Comparison of ENCODE assay signal across 1 cellular context in the genomic region with DNA sequence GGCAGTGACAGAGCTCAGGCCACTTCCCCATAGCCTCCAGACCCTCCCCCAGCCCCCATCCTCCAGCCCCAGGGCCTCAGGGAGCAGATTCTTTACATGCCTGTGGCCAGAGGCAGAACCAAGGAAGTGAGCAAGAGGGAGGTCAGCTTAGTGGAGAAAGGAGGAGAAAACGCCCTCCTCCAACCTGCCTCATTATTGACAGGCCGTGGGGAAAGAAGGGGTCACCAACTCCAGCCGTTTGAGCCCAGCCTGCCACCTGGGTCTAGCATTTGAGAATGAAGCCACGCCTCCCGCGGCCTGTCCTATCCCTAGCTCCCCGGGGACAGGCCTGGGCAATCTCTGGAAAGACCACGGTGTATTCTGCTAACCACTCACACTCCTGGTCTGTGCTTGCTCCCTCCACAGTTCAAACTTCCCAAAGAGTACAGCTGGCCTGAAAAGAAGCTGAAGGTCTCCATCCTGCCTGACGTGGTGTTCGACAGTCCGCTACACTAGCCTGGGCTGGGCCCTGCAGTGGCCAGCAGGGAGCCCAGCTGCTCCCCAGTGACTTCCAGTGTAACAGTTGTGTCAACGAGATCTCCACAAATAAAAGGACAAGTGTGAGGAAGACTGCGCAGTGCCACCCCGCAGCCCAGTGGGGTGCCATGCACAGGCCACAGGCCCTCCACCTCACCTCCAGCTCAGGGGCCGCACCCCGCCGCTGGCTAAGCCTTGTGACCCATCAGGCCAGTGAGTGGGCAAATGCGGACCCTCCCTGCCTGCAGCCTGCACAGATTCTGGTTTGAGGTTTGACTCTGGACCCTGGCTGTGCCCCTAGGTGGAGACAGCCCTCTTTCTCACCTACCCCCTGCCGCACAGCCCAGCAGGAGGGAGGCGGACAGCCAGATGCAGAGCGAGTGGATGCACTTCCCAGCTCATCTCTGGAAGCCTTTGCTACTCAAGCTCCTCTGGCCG.
TF ChIP-seq lines count a peak whose summit lies in the region.

No MANE protein-coding gene starts in this region.

TF ChIP-seq in H1, 55 proteins besides CTCF, POLR2A, EP300 and RAD21:
- TF ChIP-seq HDAC6 (IDR thresholded peaks at IDR 0.05; ENCODE audit: low read depth, low read length), result no peak
- peak; percentile 76 for TF ChIP-seq POLR2AphosphoS5 (IDR thresholded peaks at IDR 0.05; ENCODE audit: low read depth, low read length)
- TF ChIP-seq TEAD4 (IDR thresholded peaks at IDR 0.05; ENCODE audit: low read depth, low read length), result peak; percentile 79
- peak; percentile 70 for TF ChIP-seq ASH2L (IDR thresholded peaks at IDR 0.05; ENCODE audit: low read length)
- no peak for TF ChIP-seq EZH2 (IDR thresholded peaks at IDR 0.05; ENCODE audit: low read depth, low read length, severe bottlenecking)
- peak; percentile 72; the same call in 1 of the 2 replicates for TF ChIP-seq SP1 (IDR thresholded peaks at IDR 0.05; ENCODE audit: low read depth, low read length)
- no peak for TF ChIP-seq JUN (IDR thresholded peaks at IDR 0.05; ENCODE audit: low read depth, low read length)
- TF ChIP-seq NRF1 (IDR thresholded peaks at IDR 0.05; ENCODE audit: low read depth, low read length), result no peak
- TF ChIP-seq, protein P1, sequence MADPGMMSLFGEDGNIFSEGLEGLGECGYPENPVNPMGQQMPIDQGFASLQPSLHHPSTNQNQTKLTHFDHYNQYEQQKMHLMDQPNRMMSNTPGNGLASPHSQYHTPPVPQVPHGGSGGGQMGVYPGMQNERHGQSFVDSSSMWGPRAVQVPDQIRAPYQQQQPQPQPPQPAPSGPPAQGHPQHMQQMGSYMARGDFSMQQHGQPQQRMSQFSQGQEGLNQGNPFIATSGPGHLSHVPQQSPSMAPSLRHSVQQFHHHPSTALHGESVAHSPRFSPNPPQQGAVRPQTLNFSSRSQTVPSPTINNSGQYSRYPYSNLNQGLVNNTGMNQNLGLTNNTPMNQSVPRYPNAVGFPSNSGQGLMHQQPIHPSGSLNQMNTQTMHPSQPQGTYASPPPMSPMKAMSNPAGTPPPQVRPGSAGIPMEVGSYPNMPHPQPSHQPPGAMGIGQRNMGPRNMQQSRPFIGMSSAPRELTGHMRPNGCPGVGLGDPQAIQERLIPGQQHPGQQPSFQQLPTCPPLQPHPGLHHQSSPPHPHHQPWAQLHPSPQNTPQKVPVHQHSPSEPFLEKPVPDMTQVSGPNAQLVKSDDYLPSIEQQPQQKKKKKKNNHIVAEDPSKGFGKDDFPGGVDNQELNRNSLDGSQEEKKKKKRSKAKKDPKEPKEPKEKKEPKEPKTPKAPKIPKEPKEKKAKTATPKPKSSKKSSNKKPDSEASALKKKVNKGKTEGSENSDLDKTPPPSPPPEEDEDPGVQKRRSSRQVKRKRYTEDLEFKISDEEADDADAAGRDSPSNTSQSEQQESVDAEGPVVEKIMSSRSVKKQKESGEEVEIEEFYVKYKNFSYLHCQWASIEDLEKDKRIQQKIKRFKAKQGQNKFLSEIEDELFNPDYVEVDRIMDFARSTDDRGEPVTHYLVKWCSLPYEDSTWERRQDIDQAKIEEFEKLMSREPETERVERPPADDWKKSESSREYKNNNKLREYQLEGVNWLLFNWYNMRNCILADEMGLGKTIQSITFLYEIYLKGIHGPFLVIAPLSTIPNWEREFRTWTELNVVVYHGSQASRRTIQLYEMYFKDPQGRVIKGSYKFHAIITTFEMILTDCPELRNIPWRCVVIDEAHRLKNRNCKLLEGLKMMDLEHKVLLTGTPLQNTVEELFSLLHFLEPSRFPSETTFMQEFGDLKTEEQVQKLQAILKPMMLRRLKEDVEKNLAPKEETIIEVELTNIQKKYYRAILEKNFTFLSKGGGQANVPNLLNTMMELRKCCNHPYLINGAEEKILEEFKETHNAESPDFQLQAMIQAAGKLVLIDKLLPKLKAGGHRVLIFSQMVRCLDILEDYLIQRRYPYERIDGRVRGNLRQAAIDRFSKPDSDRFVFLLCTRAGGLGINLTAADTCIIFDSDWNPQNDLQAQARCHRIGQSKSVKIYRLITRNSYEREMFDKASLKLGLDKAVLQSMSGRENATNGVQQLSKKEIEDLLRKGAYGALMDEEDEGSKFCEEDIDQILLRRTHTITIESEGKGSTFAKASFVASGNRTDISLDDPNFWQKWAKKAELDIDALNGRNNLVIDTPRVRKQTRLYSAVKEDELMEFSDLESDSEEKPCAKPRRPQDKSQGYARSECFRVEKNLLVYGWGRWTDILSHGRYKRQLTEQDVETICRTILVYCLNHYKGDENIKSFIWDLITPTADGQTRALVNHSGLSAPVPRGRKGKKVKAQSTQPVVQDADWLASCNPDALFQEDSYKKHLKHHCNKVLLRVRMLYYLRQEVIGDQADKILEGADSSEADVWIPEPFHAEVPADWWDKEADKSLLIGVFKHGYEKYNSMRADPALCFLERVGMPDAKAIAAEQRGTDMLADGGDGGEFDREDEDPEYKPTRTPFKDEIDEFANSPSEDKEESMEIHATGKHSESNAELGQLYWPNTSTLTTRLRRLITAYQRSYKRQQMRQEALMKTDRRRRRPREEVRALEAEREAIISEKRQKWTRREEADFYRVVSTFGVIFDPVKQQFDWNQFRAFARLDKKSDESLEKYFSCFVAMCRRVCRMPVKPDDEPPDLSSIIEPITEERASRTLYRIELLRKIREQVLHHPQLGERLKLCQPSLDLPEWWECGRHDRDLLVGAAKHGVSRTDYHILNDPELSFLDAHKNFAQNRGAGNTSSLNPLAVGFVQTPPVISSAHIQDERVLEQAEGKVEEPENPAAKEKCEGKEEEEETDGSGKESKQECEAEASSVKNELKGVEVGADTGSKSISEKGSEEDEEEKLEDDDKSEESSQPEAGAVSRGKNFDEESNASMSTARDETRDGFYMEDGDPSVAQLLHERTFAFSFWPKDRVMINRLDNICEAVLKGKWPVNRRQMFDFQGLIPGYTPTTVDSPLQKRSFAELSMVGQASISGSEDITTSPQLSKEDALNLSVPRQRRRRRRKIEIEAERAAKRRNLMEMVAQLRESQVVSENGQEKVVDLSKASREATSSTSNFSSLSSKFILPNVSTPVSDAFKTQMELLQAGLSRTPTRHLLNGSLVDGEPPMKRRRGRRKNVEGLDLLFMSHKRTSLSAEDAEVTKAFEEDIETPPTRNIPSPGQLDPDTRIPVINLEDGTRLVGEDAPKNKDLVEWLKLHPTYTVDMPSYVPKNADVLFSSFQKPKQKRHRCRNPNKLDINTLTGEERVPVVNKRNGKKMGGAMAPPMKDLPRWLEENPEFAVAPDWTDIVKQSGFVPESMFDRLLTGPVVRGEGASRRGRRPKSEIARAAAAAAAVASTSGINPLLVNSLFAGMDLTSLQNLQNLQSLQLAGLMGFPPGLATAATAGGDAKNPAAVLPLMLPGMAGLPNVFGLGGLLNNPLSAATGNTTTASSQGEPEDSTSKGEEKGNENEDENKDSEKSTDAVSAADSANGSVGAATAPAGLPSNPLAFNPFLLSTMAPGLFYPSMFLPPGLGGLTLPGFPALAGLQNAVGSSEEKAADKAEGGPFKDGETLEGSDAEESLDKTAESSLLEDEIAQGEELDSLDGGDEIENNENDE (IDR thresholded peaks at IDR 0.05; ENCODE audit: insufficient replicate concordance, low read length), result no peak
- TF ChIP-seq RXRA (IDR thresholded peaks at IDR 0.05; ENCODE audit: insufficient read depth, low read depth, low read length), result no peak
- TF ChIP-seq SIN3A (conservative IDR thresholded peaks at IDR 0.05 in 1 of 2, IDR thresholded peaks at IDR 0.05 in 1 of 2; ENCODE audit: low read depth in 1 of 2, low read length in 2 of 2), result 0 out of 4 replicates have a peak, but pooled peaks of 1 of the 2 experiments have one; percentile 48
- TF ChIP-seq RBBP5 (IDR thresholded peaks at IDR 0.05; ENCODE audit: borderline replicate concordance, low read depth, low read length), result 0 out of 2 replicates have a peak, but pooled peaks have one; percentile 37
- peak; percentile 63; the same call in 1 of the 2 replicates for TF ChIP-seq TAF1 (IDR thresholded peaks at IDR 0.05; ENCODE audit: low read depth, low read length)
- TF ChIP-seq GTF2F1 (IDR thresholded peaks at IDR 0.05; ENCODE audit: borderline replicate concordance, low read depth, low read length), result no peak
- TF ChIP-seq, protein P2, sequence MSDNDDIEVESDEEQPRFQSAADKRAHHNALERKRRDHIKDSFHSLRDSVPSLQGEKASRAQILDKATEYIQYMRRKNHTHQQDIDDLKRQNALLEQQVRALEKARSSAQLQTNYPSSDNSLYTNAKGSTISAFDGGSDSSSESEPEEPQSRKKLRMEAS (IDR thresholded peaks at IDR 0.05), result peak; percentile 0; the same call in 1 of the 2 replicates
- TF ChIP-seq, protein P3, sequence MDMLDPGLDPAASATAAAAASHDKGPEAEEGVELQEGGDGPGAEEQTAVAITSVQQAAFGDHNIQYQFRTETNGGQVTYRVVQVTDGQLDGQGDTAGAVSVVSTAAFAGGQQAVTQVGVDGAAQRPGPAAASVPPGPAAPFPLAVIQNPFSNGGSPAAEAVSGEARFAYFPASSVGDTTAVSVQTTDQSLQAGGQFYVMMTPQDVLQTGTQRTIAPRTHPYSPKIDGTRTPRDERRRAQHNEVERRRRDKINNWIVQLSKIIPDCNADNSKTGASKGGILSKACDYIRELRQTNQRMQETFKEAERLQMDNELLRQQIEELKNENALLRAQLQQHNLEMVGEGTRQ (IDR thresholded peaks at IDR 0.05; ENCODE audit: low read length), result no peak
- TF ChIP-seq RNF2 (IDR thresholded peaks at IDR 0.05; ENCODE audit: borderline replicate concordance, low read depth, low read length, missing control alignments, poor library complexity, severe bottlenecking), result no peak
- no peak for TF ChIP-seq GABPA (IDR thresholded peaks at IDR 0.05; ENCODE audit: borderline replicate concordance, insufficient read depth, low read length)
- no peak for TF ChIP-seq CHD1 (IDR thresholded peaks at IDR 0.05; ENCODE audit: low read depth, low read length)
- no peak for TF ChIP-seq CREB1 (IDR thresholded peaks at IDR 0.05)
